ENCODE assay signal across 2 cellular contexts in the genomic region with DNA sequence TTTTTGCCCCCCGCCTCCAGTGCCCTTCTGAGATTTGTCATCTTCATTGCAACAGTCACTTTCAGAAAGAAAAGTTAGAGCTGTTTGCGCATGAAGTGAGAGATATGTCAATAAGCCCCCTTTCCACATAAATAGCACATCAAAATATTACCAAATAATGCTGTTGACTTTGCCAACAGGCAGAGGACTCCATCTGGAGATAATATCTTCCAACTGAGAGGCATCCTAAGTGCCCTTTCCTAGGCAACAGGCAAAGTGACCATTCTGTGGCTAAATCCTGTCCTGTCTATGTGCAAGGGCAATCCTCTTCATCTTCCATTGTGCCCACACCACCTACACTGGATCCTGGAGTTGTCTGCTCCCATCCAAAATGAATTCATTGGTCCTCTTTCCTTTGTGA.
TF ChIP-seq lines count a peak whose summit lies in the region.

No MANE protein-coding gene starts in this region.

TF ChIP-seq in IMR-90, 13 proteins besides CTCF, POLR2A, EP300 and RAD21:
- no peak for TF ChIP-seq CHD1 (IDR thresholded peaks at IDR 0.05; ENCODE audit: low read depth, low read length)
- TF ChIP-seq NFE2L2 (IDR thresholded peaks at IDR 0.05; ENCODE audit: low read depth, low read length): no peak
- TF ChIP-seq, protein P1, sequence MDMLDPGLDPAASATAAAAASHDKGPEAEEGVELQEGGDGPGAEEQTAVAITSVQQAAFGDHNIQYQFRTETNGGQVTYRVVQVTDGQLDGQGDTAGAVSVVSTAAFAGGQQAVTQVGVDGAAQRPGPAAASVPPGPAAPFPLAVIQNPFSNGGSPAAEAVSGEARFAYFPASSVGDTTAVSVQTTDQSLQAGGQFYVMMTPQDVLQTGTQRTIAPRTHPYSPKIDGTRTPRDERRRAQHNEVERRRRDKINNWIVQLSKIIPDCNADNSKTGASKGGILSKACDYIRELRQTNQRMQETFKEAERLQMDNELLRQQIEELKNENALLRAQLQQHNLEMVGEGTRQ (IDR thresholded peaks at IDR 0.05; ENCODE audit: low read depth, low read length): no peak
- no peak for TF ChIP-seq CEBPB (IDR thresholded peaks at IDR 0.05; ENCODE audit: low read depth, low read length)
- TF ChIP-seq RCOR1 (IDR thresholded peaks at IDR 0.05; ENCODE audit: insufficient replicate concordance, low read length): no peak
- no peak for TF ChIP-seq MAZ (IDR thresholded peaks at IDR 0.05; ENCODE audit: borderline replicate concordance, low read depth, low read length)
- TF ChIP-seq MXI1 (IDR thresholded peaks at IDR 0.05; ENCODE audit: borderline replicate concordance, low read depth, low read length): no peak
- no peak for TF ChIP-seq SMC3 (IDR thresholded peaks at IDR 0.05; ENCODE audit: low read depth, low read length)
- TF ChIP-seq, protein P2, sequence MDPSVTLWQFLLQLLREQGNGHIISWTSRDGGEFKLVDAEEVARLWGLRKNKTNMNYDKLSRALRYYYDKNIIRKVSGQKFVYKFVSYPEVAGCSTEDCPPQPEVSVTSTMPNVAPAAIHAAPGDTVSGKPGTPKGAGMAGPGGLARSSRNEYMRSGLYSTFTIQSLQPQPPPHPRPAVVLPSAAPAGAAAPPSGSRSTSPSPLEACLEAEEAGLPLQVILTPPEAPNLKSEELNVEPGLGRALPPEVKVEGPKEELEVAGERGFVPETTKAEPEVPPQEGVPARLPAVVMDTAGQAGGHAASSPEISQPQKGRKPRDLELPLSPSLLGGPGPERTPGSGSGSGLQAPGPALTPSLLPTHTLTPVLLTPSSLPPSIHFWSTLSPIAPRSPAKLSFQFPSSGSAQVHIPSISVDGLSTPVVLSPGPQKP (IDR thresholded peaks at IDR 0.05; ENCODE audit: borderline replicate concordance, low read depth, low read length): no peak
- TF ChIP-seq BHLHE40 (IDR thresholded peaks at IDR 0.05; ENCODE audit: low read depth, low read length): no peak
- no peak for TF ChIP-seq RFX5 (IDR thresholded peaks at IDR 0.05; ENCODE audit: low read depth, low read length)
- TF ChIP-seq MAFK (IDR thresholded peaks at IDR 0.05; ENCODE audit: low read depth, low read length): no peak

TF ChIP-seq in H1, 55 proteins besides CTCF, POLR2A, EP300 and RAD21:
- no peak for TF ChIP-seq CBX8 (IDR thresholded peaks at IDR 0.05; ENCODE audit: borderline replicate concordance, low read depth, low read length)
- TF ChIP-seq KDM4A (IDR thresholded peaks at IDR 0.05; ENCODE audit: low read depth, low read length, severe bottlenecking): peak; percentile 7
TF ChIP-seq in H1: peak in this region for 1.
